In genomic region chr13:41706189-41706588, GRCh38 we compare ENCODE assay signal across 19 cellular contexts.
DNase-seq lines count a peak whose midpoint lies in the region; ATAC-seq, FAIRE-seq and TF ChIP-seq lines count a peak whose summit lies in the region.
"Had no signal": no experiment of that assay in that cellular context is flagged by ENCODE, and none has a peak within 500 bp of the region (broad histone marks: within the 10 kb centered on the region; RNA-seq: fewer than 3 reads in every experiment).

No MANE protein-coding gene starts in this region.

- 61% methylated on average over 1 of the region's 1 CpG for WGBS in right lobe of liver (ENCODE audit: insufficient coverage, low coverage, low lambda C conversion rate, missing lambda C conversion rate)
- 100% methylated on average over 1 of the region's 1 CpG for WGBS in HepG2 (ENCODE audit: low lambda C conversion rate)

- CTCF ChIA-PET in HepG2 (lab: Yijun Ruan, JAX; ENCODE audit: low intra/inter-chr PET ratio, low total read pairs): no interaction called here

- FAIRE-seq in HepG2 (lab: Jason Lieb, UNC) (no peak), GM19239 (lab: Jason Lieb, UNC) (no peak)
- FAIRE-seq: bronchial epithelial cell had no signal

- no peaks in the 10 kb centered on the region for H4K20me1 ChIP-seq in HepG2 (ENCODE audit: insufficient read depth, low read length)

- H3K79me2 ChIP-seq in HepG2 (ENCODE audit: insufficient read depth, low read length): no peaks in the 10 kb centered on the region

- BruUV-seq in HepG2 (replicated peaks; lab: Mats Ljungman, UMichigan): no TSS peak

- TF ChIP-seq CTCF in right lobe of liver (IDR thresholded peaks at IDR 0.05): no peak
- TF ChIP-seq CTCF in HepG2 (CRISPR knock-in tag; IDR thresholded peaks at IDR 0.05): no peak
- TF ChIP-seq CTCF in fibroblast of villous mesenchyme (IDR thresholded peaks at IDR 0.05; ENCODE audit: insufficient read depth, low read depth, low read length): no peak

- in situ Hi-C loops in HepG2 (cut with HindIII; ENCODE audit: extremely low pct_ligation_motif_present, low pct_unique_long_range_greater_than_20kb): no loop called here

- TF ChIP-seq POLR2A in right lobe of liver (IDR thresholded peaks at IDR 0.05) (no peak), HepG2 (IDR thresholded peaks at IDR 0.05; ENCODE audit: insufficient read depth in 1 of 2, low read depth in 2 of 2, low read length in 2 of 2) (no peak)

- ATAC-seq in right lobe of liver: peak in 3 of 4 donors; percentile 28 to 48 (median 46)
- no peak for ATAC-seq in HepG2
- ATAC-seq in sciatic nerve: peak; percentile 82
- ATAC-seq: activated T-cell treated with anti-CD3 and anti-CD28 coated beads, Interleukin-2, amount 50 U/mL, for 72 hours; naive thymus-derived CD4-positive, alpha-beta T cell; T-cell had no signal

- no peak for TF ChIP-seq EP300 in HepG2 (IDR thresholded peaks at IDR 0.05; ENCODE audit: low read depth in 2 of 2, low read length in 2 of 2)
- TF ChIP-seq EP300 in HepG2 (CRISPR knock-in tag; IDR thresholded peaks at IDR 0.05; ENCODE audit: borderline replicate concordance): no peak

- DNase-seq in right lobe of liver (no peak), HepG2 (ENCODE audit: low spot score) (no peak), fibroblast of villous mesenchyme (ENCODE audit: low read depth) (peak; percentile 22), sciatic nerve (ENCODE audit: low spot score) (no peak), T1000 (lab: John Stamatoyannopoulos, UW) (no peak), GOT3 (lab: John Stamatoyannopoulos, UW) (no peak), GM19239 (ENCODE audit: insufficient read length, low spot score) (no peak)
- no peak for DNase-seq in activated CD4-positive, CD25-positive, alpha-beta regulatory T cell treated with anti-CD3 and anti-CD28 coated beads, Interleukin-2, amount 50 U/mL, for 72 hours
- DNase-seq: activated CD4-positive, alpha-beta memory T cell treated with anti-CD3 and anti-CD28 coated beads, Interleukin-2, amount 10 ng/mL, durations not matched to agents 7 days and 5 days; activated T-cell treated with anti-CD3 and anti-CD28 coated beads, Interleukin-2, amount 50 U/mL, for 72 hours; CD4-positive, CD25-positive, alpha-beta regulatory T cell; mammary epithelial cell; naive thymus-derived CD4-positive, alpha-beta T cell; NCI-H1694; NCI-H2227 treated with DMSO at 0.1 percent for 48 hours; pancreas; T-cell had no signal

- no peak overlapping the region for H2AFZ ChIP-seq in HepG2 (ENCODE audit: low read length)

- intact Hi-C loops in right lobe of liver (cut with DNase I) (no loop called here), HepG2 (cut with micrococcal nuclease; ENCODE audit: unreplicated experiment) (no loop called here), sciatic nerve (cut with DNase I) (no loop called here)

- H3K9ac ChIP-seq in HepG2 (ENCODE audit: insufficient read depth, low read depth, low read length): no peak overlapping the region

- POLR2A ChIA-PET in HepG2 (lab: Yijun Ruan, JAX): no interaction called here

- H3K27me3 ChIP-seq in right lobe of liver (no peaks in the 10 kb centered on the region), HepG2 (ENCODE audit: control insufficient read depth in 1 of 2, insufficient read depth in 2 of 2, low read length in 2 of 2) (no peaks in the 10 kb centered on the region)
- H3K27me3 ChIP-seq: pancreas, tibial nerve had no signal

- H3K27ac ChIP-seq in right lobe of liver: no peak overlapping the region
- no peak overlapping the region for H3K27ac ChIP-seq in HepG2 (ENCODE audit: extremely low read length, insufficient read depth, low read length)

- H3K4me3 ChIP-seq in right lobe of liver (no peak overlapping the region), HepG2 (replicated peaks in 1 of 3; ENCODE audit: insufficient read depth in 1 of 3, low read depth in 2 of 3, low read length in 3 of 3) (no peak overlapping the region), fibroblast of villous mesenchyme (ENCODE audit: low read depth, low read length) (no peak overlapping the region)
- H3K4me3 ChIP-seq: pancreas, tibial nerve had no signal

- TF ChIP-seq RAD21 in HepG2 (CRISPR knock-in tag; IDR thresholded peaks at IDR 0.05): no peak

- no peaks in the 10 kb centered on the region for H3K9me3 ChIP-seq in right lobe of liver
- H3K9me3 ChIP-seq in HepG2 (ENCODE audit: low read length): no peaks in the 10 kb centered on the region
- H3K9me3 ChIP-seq: pancreas, tibial nerve had no signal

- no peak overlapping the region for H3K4me2 ChIP-seq in HepG2 (ENCODE audit: low read depth, low read length)

- H3K36me3 ChIP-seq in right lobe of liver (no peaks in the 10 kb centered on the region), HepG2 (replicated peaks in 1 of 2; ENCODE audit: control insufficient read depth in 1 of 2, insufficient read depth in 2 of 2, low read length in 2 of 2) (0 out of 5 replicates have a peak, but pooled peaks cover 0 to 4% of the 10 kb centered on the region in 2 experiments)
- H3K36me3 ChIP-seq: pancreas, tibial nerve had no signal

- peaks cover 0 to 10% (median 2%) of the 10 kb centered on the region in 4 donors for H3K4me1 ChIP-seq in right lobe of liver
- H3K4me1 ChIP-seq in HepG2 (ENCODE audit: insufficient read depth, low read length): peaks cover 7% of the 10 kb centered on the region; the same call in 1 of the 2 replicates

TF ChIP-seq in HepG2, 621 proteins besides CTCF, POLR2A, EP300 and RAD21:
- TF ChIP-seq ZNF775 (CRISPR knock-in tag; IDR thresholded peaks at IDR 0.05; ENCODE audit: borderline replicate concordance): no peak
- no peak for TF ChIP-seq MAZ (IDR thresholded peaks at IDR 0.05; ENCODE audit: borderline replicate concordance, low read depth, low read length)
- TF ChIP-seq MAZ (CRISPR knock-in tag; IDR thresholded peaks at IDR 0.05; ENCODE audit: low read depth): no peak
- no peak for TF ChIP-seq MXI1 (IDR thresholded peaks at IDR 0.05; ENCODE audit: borderline replicate concordance, low read depth, low read length)
- no peak for TF ChIP-seq ZNF883 (CRISPR knock-in tag; IDR thresholded peaks at IDR 0.05; ENCODE audit: not compliant biosample characterization)
- no peak for TF ChIP-seq TBL1XR1 (IDR thresholded peaks at IDR 0.05; ENCODE audit: borderline replicate concordance, low read length, partially characterized antibody)
- no peak for TF ChIP-seq ZBTB3 (CRISPR knock-in tag; IDR thresholded peaks at IDR 0.05; ENCODE audit: borderline replicate concordance, low read depth)
- TF ChIP-seq HDAC6 (IDR thresholded peaks at IDR 0.05; ENCODE audit: low read depth, low read length): no peak
- no peak for TF ChIP-seq ZFP82 (CRISPR knock-in tag; IDR thresholded peaks at IDR 0.05; ENCODE audit: borderline replicate concordance)
- no peak for TF ChIP-seq CEBPG (CRISPR knock-in tag; IDR thresholded peaks at IDR 0.05)
- TF ChIP-seq BCL6 (CRISPR knock-in tag; IDR thresholded peaks at IDR 0.05): no peak
- TF ChIP-seq, protein P1, sequence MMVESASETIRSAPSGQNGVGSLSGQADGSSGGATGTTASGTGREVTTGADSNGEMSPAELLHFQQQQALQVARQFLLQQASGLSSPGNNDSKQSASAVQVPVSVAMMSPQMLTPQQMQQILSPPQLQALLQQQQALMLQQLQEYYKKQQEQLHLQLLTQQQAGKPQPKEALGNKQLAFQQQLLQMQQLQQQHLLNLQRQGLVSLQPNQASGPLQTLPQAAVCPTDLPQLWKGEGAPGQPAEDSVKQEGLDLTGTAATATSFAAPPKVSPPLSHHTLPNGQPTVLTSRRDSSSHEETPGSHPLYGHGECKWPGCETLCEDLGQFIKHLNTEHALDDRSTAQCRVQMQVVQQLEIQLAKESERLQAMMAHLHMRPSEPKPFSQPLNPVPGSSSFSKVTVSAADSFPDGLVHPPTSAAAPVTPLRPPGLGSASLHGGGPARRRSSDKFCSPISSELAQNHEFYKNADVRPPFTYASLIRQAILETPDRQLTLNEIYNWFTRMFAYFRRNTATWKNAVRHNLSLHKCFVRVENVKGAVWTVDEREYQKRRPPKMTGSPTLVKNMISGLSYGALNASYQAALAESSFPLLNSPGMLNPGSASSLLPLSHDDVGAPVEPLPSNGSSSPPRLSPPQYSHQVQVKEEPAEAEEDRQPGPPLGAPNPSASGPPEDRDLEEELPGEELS (CRISPR knock-in tag; IDR thresholded peaks at IDR 0.05): no peak
- TF ChIP-seq HDAC1 (CRISPR knock-in tag; IDR thresholded peaks at IDR 0.05): no peak
- TF ChIP-seq NR2F2 (IDR thresholded peaks at IDR 0.05; ENCODE audit: borderline replicate concordance, low read depth): no peak
- no peak for TF ChIP-seq CBFB (CRISPR knock-in tag; IDR thresholded peaks at IDR 0.05)
- TF ChIP-seq ZIK1 (CRISPR knock-in tag; IDR thresholded peaks at IDR 0.05; ENCODE audit: borderline replicate concordance, low read depth): no peak
- TF ChIP-seq ZFP90 (CRISPR knock-in tag; IDR thresholded peaks at IDR 0.05; ENCODE audit: borderline replicate concordance): no peak
